1 cellular context compared by ENCODE assay signal in the genomic region with DNA sequence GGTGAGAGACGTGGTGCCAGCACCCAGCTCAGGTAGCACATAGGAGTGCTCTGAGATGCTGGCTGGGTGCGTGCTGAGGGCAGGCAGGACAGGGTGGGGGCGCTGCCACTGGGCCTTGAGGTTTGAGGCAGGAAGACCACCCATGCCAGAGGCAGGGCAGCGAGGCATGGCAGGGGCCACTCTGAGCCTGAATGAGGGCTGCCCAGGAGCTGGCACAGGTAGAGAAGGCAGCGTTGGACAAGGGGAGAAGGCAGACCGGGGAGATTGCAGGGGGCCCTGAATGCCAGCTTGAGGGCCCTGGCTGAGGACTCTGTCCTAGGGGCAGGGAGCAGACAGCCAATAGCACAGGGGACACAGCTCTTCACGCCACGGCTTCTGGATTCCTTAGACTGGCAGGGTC.
TF ChIP-seq lines count a peak whose summit lies in the region.

No MANE protein-coding gene starts in this region.

TF ChIP-seq in GM23338, 12 proteins besides CTCF, POLR2A, EP300 and RAD21:
- TF ChIP-seq, protein P1, sequence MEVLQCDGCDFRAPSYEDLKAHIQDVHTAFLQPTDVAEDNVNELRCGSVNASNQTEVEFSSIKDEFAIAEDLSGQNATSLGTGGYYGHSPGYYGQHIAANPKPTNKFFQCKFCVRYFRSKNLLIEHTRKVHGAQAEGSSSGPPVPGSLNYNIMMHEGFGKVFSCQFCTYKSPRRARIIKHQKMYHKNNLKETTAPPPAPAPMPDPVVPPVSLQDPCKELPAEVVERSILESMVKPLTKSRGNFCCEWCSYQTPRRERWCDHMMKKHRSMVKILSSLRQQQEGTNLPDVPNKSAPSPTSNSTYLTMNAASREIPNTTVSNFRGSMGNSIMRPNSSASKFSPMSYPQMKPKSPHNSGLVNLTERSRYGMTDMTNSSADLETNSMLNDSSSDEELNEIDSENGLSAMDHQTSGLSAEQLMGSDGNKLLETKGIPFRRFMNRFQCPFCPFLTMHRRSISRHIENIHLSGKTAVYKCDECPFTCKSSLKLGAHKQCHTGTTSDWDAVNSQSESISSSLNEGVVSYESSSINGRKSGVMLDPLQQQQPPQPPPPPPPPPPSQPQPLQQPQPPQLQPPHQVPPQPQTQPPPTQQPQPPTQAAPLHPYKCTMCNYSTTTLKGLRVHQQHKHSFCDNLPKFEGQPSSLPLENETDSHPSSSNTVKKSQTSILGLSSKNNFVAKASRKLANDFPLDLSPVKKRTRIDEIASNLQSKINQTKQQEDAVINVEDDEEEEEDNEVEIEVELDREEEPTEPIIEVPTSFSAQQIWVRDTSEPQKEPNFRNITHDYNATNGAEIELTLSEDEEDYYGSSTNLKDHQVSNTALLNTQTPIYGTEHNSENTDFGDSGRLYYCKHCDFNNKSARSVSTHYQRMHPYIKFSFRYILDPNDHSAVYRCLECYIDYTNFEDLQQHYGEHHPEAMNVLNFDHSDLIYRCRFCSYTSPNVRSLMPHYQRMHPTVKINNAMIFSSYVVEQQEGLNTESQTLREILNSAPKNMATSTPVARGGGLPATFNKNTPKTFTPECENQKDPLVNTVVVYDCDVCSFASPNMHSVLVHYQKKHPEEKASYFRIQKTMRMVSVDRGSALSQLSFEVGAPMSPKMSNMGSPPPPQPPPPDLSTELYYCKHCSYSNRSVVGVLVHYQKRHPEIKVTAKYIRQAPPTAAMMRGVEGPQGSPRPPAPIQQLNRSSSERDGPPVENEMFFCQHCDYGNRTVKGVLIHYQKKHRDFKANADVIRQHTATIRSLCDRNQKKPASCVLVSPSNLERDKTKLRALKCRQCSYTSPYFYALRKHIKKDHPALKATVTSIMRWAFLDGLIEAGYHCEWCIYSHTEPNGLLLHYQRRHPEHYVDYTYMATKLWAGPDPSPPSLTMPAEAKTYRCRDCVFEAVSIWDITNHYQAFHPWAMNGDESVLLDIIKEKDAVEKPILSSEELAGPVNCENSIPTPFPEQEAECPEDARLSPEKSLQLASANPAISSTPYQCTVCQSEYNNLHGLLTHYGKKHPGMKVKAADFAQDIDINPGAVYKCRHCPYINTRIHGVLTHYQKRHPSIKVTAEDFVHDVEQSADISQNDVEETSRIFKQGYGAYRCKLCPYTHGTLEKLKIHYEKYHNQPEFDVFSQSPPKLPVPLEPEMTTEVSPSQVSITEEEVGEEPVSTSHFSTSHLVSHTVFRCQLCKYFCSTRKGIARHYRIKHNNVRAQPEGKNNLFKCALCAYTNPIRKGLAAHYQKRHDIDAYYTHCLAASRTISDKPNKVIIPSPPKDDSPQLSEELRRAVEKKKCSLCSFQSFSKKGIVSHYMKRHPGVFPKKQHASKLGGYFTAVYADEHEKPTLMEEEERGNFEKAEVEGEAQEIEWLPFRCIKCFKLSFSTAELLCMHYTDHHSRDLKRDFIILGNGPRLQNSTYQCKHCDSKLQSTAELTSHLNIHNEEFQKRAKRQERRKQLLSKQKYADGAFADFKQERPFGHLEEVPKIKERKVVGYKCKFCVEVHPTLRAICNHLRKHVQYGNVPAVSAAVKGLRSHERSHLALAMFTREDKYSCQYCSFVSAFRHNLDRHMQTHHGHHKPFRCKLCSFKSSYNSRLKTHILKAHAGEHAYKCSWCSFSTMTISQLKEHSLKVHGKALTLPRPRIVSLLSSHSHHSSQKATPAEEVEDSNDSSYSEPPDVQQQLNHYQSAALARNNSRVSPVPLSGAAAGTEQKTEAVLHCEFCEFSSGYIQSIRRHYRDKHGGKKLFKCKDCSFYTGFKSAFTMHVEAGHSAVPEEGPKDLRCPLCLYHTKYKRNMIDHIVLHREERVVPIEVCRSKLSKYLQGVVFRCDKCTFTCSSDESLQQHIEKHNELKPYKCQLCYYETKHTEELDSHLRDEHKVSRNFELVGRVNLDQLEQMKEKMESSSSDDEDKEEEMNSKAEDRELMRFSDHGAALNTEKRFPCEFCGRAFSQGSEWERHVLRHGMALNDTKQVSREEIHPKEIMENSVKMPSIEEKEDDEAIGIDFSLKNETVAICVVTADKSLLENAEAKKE (CRISPR knock-in tag; IDR thresholded peaks at IDR 0.05), result no peak
- TF ChIP-seq POLR2AphosphoS5 (IDR thresholded peaks at IDR 0.05; ENCODE audit: low read depth) (no peak), STAT1 (IDR thresholded peaks at IDR 0.05; ENCODE audit: unreplicated experiment) (no peak), JUNB (IDR thresholded peaks at IDR 0.05; ENCODE audit: unreplicated experiment) (no peak), EZH2phosphoT487 (IDR thresholded peaks at IDR 0.05; ENCODE audit: unreplicated experiment) (no peak)
- TF ChIP-seq, protein P2, sequence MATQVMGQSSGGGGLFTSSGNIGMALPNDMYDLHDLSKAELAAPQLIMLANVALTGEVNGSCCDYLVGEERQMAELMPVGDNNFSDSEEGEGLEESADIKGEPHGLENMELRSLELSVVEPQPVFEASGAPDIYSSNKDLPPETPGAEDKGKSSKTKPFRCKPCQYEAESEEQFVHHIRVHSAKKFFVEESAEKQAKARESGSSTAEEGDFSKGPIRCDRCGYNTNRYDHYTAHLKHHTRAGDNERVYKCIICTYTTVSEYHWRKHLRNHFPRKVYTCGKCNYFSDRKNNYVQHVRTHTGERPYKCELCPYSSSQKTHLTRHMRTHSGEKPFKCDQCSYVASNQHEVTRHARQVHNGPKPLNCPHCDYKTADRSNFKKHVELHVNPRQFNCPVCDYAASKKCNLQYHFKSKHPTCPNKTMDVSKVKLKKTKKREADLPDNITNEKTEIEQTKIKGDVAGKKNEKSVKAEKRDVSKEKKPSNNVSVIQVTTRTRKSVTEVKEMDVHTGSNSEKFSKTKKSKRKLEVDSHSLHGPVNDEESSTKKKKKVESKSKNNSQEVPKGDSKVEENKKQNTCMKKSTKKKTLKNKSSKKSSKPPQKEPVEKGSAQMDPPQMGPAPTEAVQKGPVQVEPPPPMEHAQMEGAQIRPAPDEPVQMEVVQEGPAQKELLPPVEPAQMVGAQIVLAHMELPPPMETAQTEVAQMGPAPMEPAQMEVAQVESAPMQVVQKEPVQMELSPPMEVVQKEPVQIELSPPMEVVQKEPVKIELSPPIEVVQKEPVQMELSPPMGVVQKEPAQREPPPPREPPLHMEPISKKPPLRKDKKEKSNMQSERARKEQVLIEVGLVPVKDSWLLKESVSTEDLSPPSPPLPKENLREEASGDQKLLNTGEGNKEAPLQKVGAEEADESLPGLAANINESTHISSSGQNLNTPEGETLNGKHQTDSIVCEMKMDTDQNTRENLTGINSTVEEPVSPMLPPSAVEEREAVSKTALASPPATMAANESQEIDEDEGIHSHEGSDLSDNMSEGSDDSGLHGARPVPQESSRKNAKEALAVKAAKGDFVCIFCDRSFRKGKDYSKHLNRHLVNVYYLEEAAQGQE (IDR thresholded peaks at IDR 0.05; ENCODE audit: unreplicated experiment), result no peak
TF ChIP-seq in GM23338: peak in this region for 0.
